ENCODE assay signal across 1 cellular context in genomic region chrX:47595701-47596655, GRCh38.
TF ChIP-seq lines count a peak whose summit lies in the region.

No MANE protein-coding gene starts in this region.

TF ChIP-seq in endothelial cell of umbilical vein, 7 proteins besides CTCF, POLR2A, EP300 and RAD21:
- TF ChIP-seq JUN (IDR thresholded peaks at IDR 0.05; ENCODE audit: borderline replicate concordance, insufficient read depth, insufficient read length, low read depth) (no peak), FOS (IDR thresholded peaks at IDR 0.05; ENCODE audit: borderline replicate concordance, insufficient read depth, low read length) (no peak), EZH2 (IDR thresholded peaks at IDR 0.05; ENCODE audit: borderline replicate concordance, low read depth, low read length, severe bottlenecking) (no peak), MYC (IDR thresholded peaks at IDR 0.05; ENCODE audit: low read depth, low read length) (no peak), POLR2AphosphoS5 (IDR thresholded peaks at IDR 0.05; ENCODE audit: insufficient read depth, low read depth, low read length) (no peak), GATA2 (IDR thresholded peaks at IDR 0.05; ENCODE audit: insufficient read depth, insufficient read length, low read depth, low read length) (no peak), MAX (IDR thresholded peaks at IDR 0.05; ENCODE audit: insufficient read depth, insufficient read length) (no peak)
